ENCODE assay signal across 8 cellular contexts in genomic region chr22:44668190-44668885, GRCh38. TPM values are rescaled to one million over a fixed set of nuclear protein-coding genes. Genes with fewer than 3 reads are reported as not detected.
DNase-seq lines count a peak whose midpoint lies in the region; ATAC-seq and TF ChIP-seq lines count a peak whose summit lies in the region.

No MANE protein-coding gene starts in this region.

- no TSS peak for BruUV-seq in IMR-90 (replicated peaks; lab: Mats Ljungman, UMichigan)

- H3K4me3 ChIP-seq in IMR-90 (ENCODE audit: insufficient read depth, low read depth, low read length) (peak overlapping the region; percentile 75), gastroesophageal sphincter (peak overlapping the region; percentile 34 to 69), trophoblast cell (ENCODE audit: low read depth, low read length) (peak overlapping the region; percentile 73)

- H4K8ac ChIP-seq in IMR-90 (ENCODE audit: low read depth in 2 of 2, low read length in 2 of 2), result peak overlapping the region; percentile 67 to 71; a peak in 1 of 4 replicates
- H4K8ac ChIP-seq in trophoblast cell (ENCODE audit: low read depth, low read length), result no peak overlapping the region

- H3K4me3 Mint-ChIP-seq in activated T-cell treated with anti-CD3 and anti-CD28 coated beads, Interleukin-2, amount 50 U/mL, for 24 hours, result peak overlapping the region; percentile 68

- H2BK5ac ChIP-seq in IMR-90 (ENCODE audit: low read depth, low read length, poor library complexity, severe bottlenecking), result no peak overlapping the region
- H2BK5ac ChIP-seq in trophoblast cell (ENCODE audit: low read depth, low read length, poor library complexity), result no peak overlapping the region

- H2AK5ac ChIP-seq in IMR-90 (ENCODE audit: low read depth, low read length) (no peak overlapping the region), trophoblast cell (ENCODE audit: low read length) (no peak overlapping the region)

- ATAC-seq in IMR-90 (ENCODE audit: low read depth), result peak; percentile 86
- peak; percentile 71 for ATAC-seq in gastroesophageal sphincter
- ATAC-seq in GM21447 (IDR thresholded peaks at IDR 0.05; ENCODE audit: unreplicated experiment), result no peak
- no peak for ATAC-seq in GM21786 (IDR thresholded peaks at IDR 0.05; ENCODE audit: unreplicated experiment)
- ATAC-seq in GM18873 (IDR thresholded peaks at IDR 0.05; ENCODE audit: low FRiP score, unreplicated experiment), result no peak

- 0% methylated on average over 5 of the region's 87 CpGs; no CpG with 5 or more reads in 1 of the 2 experiments for WGBS in IMR-90 (ENCODE audit: extremely low coverage in 2 of 2, insufficient read length in 1 of 2), 2 experiments
- 0% methylated on average over 3 of the region's 87 CpGs; no CpG with 5 or more reads in 1 of the 2 donors for WGBS in gastroesophageal sphincter (ENCODE audit: low coverage in 1 of 2), 2 donors
- WGBS in trophoblast cell (ENCODE audit: extremely low coverage, insufficient coverage, insufficient read length), result no CpG with 5 or more reads among the region's 87 CpGs

- H3K79me1 ChIP-seq in IMR-90 (ENCODE audit: low read depth in 1 of 2, low read length in 2 of 2), result peaks cover 3 to 15% of the 10 kb centered on the region in 2 experiments; a peak in 2 of 4 replicates
- no peaks in the 10 kb centered on the region for H3K79me1 ChIP-seq in trophoblast cell (ENCODE audit: low read length)

- TF ChIP-seq EP300 in gastroesophageal sphincter (IDR thresholded peaks at IDR 0.05), result no peak

- H2BK20ac ChIP-seq in IMR-90 (ENCODE audit: low read depth, low read length), result no peak overlapping the region

- H3K36me3 ChIP-seq in IMR-90 (ENCODE audit: control insufficient read depth, insufficient read depth, low read length) (no peaks in the 10 kb centered on the region; the same call in 1 of the 2 replicates), gastroesophageal sphincter (no peaks in the 10 kb centered on the region), trophoblast cell (ENCODE audit: control insufficient read depth in 1 of 2, insufficient read depth in 2 of 2, low read length in 2 of 2) (no peaks in the 10 kb centered on the region)

- no peaks in the 10 kb centered on the region for H3K79me2 ChIP-seq in trophoblast cell (ENCODE audit: control insufficient read depth, insufficient read depth, low read length, poor library complexity)

- peak overlapping the region; percentile 3; the same call in 1 of the 2 replicates for H4K5ac ChIP-seq in IMR-90 (ENCODE audit: low read depth, low read length)

- no peak for TF ChIP-seq RAD21 in IMR-90 (IDR thresholded peaks at IDR 0.05; ENCODE audit: low read length)

- H4K12ac ChIP-seq in trophoblast cell (ENCODE audit: low read depth, low read length), result no peak overlapping the region

- CTCF ChIA-PET in IMR-90 (lab: Yijun Ruan, JAX), result interaction anchor here (1.1 kb wide), 1 partner anchor 17 kb away, joined by 3 read pairs; no protein-coding TSS in a partner anchor

- H3K23ac ChIP-seq in IMR-90 (ENCODE audit: low read depth, low read length) (peak overlapping the region; percentile 38; the same call in 1 of the 2 replicates), trophoblast cell (ENCODE audit: low read length) (no peak overlapping the region)

- H2AFZ ChIP-seq in IMR-90 (replicated peaks; ENCODE audit: low read length, poor library complexity) (peak overlapping the region; percentile 82), trophoblast cell (ENCODE audit: insufficient read depth, low read length, poor library complexity) (peak overlapping the region; percentile 53)

- no peaks in the 10 kb centered on the region for H3K9me3 Mint-ChIP-seq in activated T-cell treated with anti-CD3 and anti-CD28 coated beads, Interleukin-2, amount 50 U/mL, for 24 hours

- TF ChIP-seq POLR2A in IMR-90 (IDR thresholded peaks at IDR 0.05; ENCODE audit: low read depth, low read length), result no peak
- no peak for TF ChIP-seq POLR2A in gastroesophageal sphincter (IDR thresholded peaks at IDR 0.05)

- no peak overlapping the region for H2BK15ac ChIP-seq in IMR-90 (ENCODE audit: low read depth, low read length)

- no peak overlapping the region for H2BK12ac ChIP-seq in trophoblast cell (ENCODE audit: low read length)

- H3K27me3 ChIP-seq in IMR-90 (ENCODE audit: control insufficient read depth, insufficient read depth, low read length), result no peaks in the 10 kb centered on the region; the same call in 1 of the 2 replicates
- peaks cover 32% of the 10 kb centered on the region for H3K27me3 ChIP-seq in gastroesophageal sphincter
- H3K27me3 ChIP-seq in trophoblast cell (ENCODE audit: insufficient read depth, low read length), result peaks cover 10% of the 10 kb centered on the region

- TF ChIP-seq CTCF in IMR-90 (conservative IDR thresholded peaks at IDR 0.05; ENCODE audit: low read depth, low read length) (0 out of 2 replicates have a peak, but pooled peaks have one; percentile 5), gastroesophageal sphincter (IDR thresholded peaks at IDR 0.05) (peak in 1 of 4 experiments; percentile 11)

- in situ Hi-C loops in IMR-90 (cut with MboI; ENCODE audit: low sequenced_read_pairs), result no loop called here

- H3K9ac ChIP-seq in IMR-90 (ENCODE audit: low read depth, low read length), result peak overlapping the region; percentile 53
- no peak overlapping the region for H3K9ac ChIP-seq in trophoblast cell (ENCODE audit: low read length)

- H4K91ac ChIP-seq in IMR-90 (ENCODE audit: insufficient read depth, low read depth, low read length) (0 out of 2 replicates have a peak overlapping the region, but pooled peaks have one; percentile 37), trophoblast cell (ENCODE audit: low read depth, low read length) (no peak overlapping the region)

- H3K4ac ChIP-seq in IMR-90 (ENCODE audit: low read depth, low read length) (peak overlapping the region; percentile 73), trophoblast cell (ENCODE audit: low read depth, low read length) (no peak overlapping the region)

- H3K27me3 Mint-ChIP-seq in activated T-cell treated with anti-CD3 and anti-CD28 coated beads, Interleukin-2, amount 50 U/mL, for 24 hours, result no peaks in the 10 kb centered on the region

- H3K18ac ChIP-seq in IMR-90 (ENCODE audit: low read depth, low read length), result peak overlapping the region; percentile 42; the same call in 1 of the 2 replicates
- H3K18ac ChIP-seq in trophoblast cell (ENCODE audit: low read length), result no peak overlapping the region

- peak overlapping the region; percentile 75 for H3K4me2 ChIP-seq in IMR-90 (ENCODE audit: low read depth, low read length)
- peak overlapping the region; percentile 51 for H3K4me2 ChIP-seq in trophoblast cell (ENCODE audit: low read length)

- no peaks in the 10 kb centered on the region for H3K9me3 ChIP-seq in IMR-90 (ENCODE audit: control insufficient read depth, insufficient read depth, low read length)
- no peaks in the 10 kb centered on the region for H3K9me3 ChIP-seq in gastroesophageal sphincter
- H3K9me3 ChIP-seq in trophoblast cell (ENCODE audit: insufficient read depth, low read depth, low read length), result no peaks in the 10 kb centered on the region

- no peak overlapping the region for H2AK9ac ChIP-seq in IMR-90 (replicated peaks; ENCODE audit: low read depth, low read length, poor library complexity)

- H3K4me1 Mint-ChIP-seq in activated T-cell treated with anti-CD3 and anti-CD28 coated beads, Interleukin-2, amount 50 U/mL, for 24 hours (ENCODE audit: low read depth), result peaks cover 60% of the 10 kb centered on the region

- peaks cover 18% of the 10 kb centered on the region for H4K20me1 ChIP-seq in IMR-90 (ENCODE audit: insufficient read depth, low read length)

- H3K14ac ChIP-seq in IMR-90 (replicated peaks; ENCODE audit: low read depth, low read length), result peak overlapping the region; percentile 72; the same call in 1 of the 2 replicates
- no peak overlapping the region for H3K14ac ChIP-seq in trophoblast cell (ENCODE audit: low read length)

- DNase-seq in IMR-90 (no peak), trophoblast cell (no peak), CD1c-positive myeloid dendritic cell (ENCODE audit: extremely low spot score) (no peak)
- peak; percentile 65 for DNase-seq in activated T-cell treated with anti-CD3 and anti-CD28 coated beads, Interleukin-2, amount 50 U/mL, for 24 hours

- no peaks in the 10 kb centered on the region for H3K9me1 ChIP-seq in IMR-90 (ENCODE audit: insufficient read depth, low read length)

- peak overlapping the region; percentile 73 for H3K27ac Mint-ChIP-seq in activated T-cell treated with anti-CD3 and anti-CD28 coated beads, Interleukin-2, amount 50 U/mL, for 24 hours

- intact Hi-C loops in IMR-90 (cut with micrococcal nuclease), result loop anchor here (5.0 kb wide), 1 partner anchor 676 kb away; no protein-coding TSS in a partner anchor

- H3K27ac ChIP-seq in IMR-90 (ENCODE audit: insufficient read depth, low read length) (no peak overlapping the region; the same call in 1 of the 2 replicates), gastroesophageal sphincter (peak overlapping the region in 3 of 4 donors; percentile 48 to 76 (median 75)), trophoblast cell (ENCODE audit: low read depth, low read length) (no peak overlapping the region)

- dilution Hi-C loops in IMR-90 (cut with HindIII; ENCODE audit: low sequenced_read_pairs, unreplicated experiment), result no loop called here

- peaks cover 25% of the 10 kb centered on the region for H3K4me1 ChIP-seq in IMR-90 (ENCODE audit: control insufficient read depth, insufficient read depth, low read length)
- H3K4me1 ChIP-seq in gastroesophageal sphincter, result peaks cover 0 to 54% (median 4%) of the 10 kb centered on the region in 3 donors
- peaks cover 0 to 3% of the 10 kb centered on the region in 2 experiments for H3K4me1 ChIP-seq in trophoblast cell (ENCODE audit: control insufficient read depth in 1 of 2, insufficient read depth in 2 of 2, low read length in 2 of 2)

- no peak overlapping the region for H3K56ac ChIP-seq in IMR-90 (ENCODE audit: extremely low read depth, insufficient read depth, low read length)

- H2BK120ac ChIP-seq in IMR-90 (ENCODE audit: low read depth, low read length), result no peak overlapping the region
- H2BK120ac ChIP-seq in trophoblast cell (ENCODE audit: insufficient read depth, low read length, poor library complexity), result no peak overlapping the region

- H3K36me3 Mint-ChIP-seq in activated T-cell treated with anti-CD3 and anti-CD28 coated beads, Interleukin-2, amount 50 U/mL, for 24 hours (ENCODE audit: low read depth), result no peaks in the 10 kb centered on the region

- POLR2A ChIA-PET in IMR-90 (lab: Charles Lee; ENCODE audit: unreplicated experiment), result no interaction called here

TF ChIP-seq in IMR-90, 13 proteins besides CTCF, POLR2A, EP300 and RAD21 (continues in another document):
- TF ChIP-seq RFX5 (IDR thresholded peaks at IDR 0.05; ENCODE audit: low read depth, low read length) (no peak), MAZ (IDR thresholded peaks at IDR 0.05; ENCODE audit: borderline replicate concordance, low read depth, low read length) (peak; percentile 57; the same call in 1 of the 2 replicates)

RNA-seq across cellular contexts. Expression of gene PRR5, which starts 33.7 kb away (rescaled TPM):
- total RNA-seq in IMR-90 (2012; rRNA removed) (7.5 and 8.1 TPM in 2 replicates), gastroesophageal sphincter (1 to 10 TPM; 4.2 to 9.8 (median 7.1) TPM)
- 23.1 and 24.3 TPM in 2 replicates for polyA plus RNA-seq in IMR-90 (2012; rRNA removed)
- 17.7 and 39.4 TPM in 2 replicates for polyA plus RNA-seq in IMR-90 (2012; cell fraction: cytosol; rRNA removed)
- 39.7 and 77.7 TPM in 2 replicates for polyA plus RNA-seq in IMR-90 (2012; cell fraction: nucleus; rRNA removed; ENCODE audit: low replicate concordance)
- 60.6 and 63.8 TPM in 2 replicates for polyA plus RNA-seq in trophoblast cell (2013)

Comparison
In these comparisons a context has a peak if more than half of its experiments do, and no peak if none do; other contexts are left out.
1. ATAC-seq: peak in IMR-90 (single experiment) and gastroesophageal sphincter (single experiment); none in GM21447 (single experiment), GM21786 (single experiment) and GM18873 (single experiment).
2. H3K27ac ChIP-seq: peak in gastroesophageal sphincter (3 of 4); none in IMR-90 (single experiment) and trophoblast cell (single experiment).
3. Peak in every context shown above with its lines, with median percentiles within 50 percentile points of each other: H3K4me3 ChIP-seq.